Comparison of ENCODE assay signal across 17 cellular contexts in genomic region chr11:119228535-119229302, GRCh38. TPM values are rescaled to one million over a fixed set of nuclear protein-coding genes. Genes with fewer than 3 reads are reported as not detected.
A peak's percentile ranks its signal among the peaks of the same experiment; 100 is the strongest.
DNase-seq lines count a peak whose midpoint lies in the region; ATAC-seq and TF ChIP-seq lines count a peak whose summit lies in the region.
"Had no signal": no experiment of that assay in that cellular context is flagged by ENCODE, and none has a peak within 500 bp of the region (broad histone marks: within the 10 kb centered on the region; RNA-seq: fewer than 3 reads in every experiment).

No MANE protein-coding gene starts in this region.

- POLR2A ChIA-PET in activated CD4-positive, alpha-beta memory T cell treated with anti-CD3 and anti-CD28 coated beads, Interleukin-2, amount 10 ng/mL, durations not matched to agents 7 days and 5 days (lab: Charles Lee), result interaction anchor here (0.7 to 1.5 kb wide), 2 partner anchors 22 to 23 kb away, joined by 3 to 4 read pairs; partner anchors contain the start of gene CBL
- POLR2A ChIA-PET in activated CD4-positive, alpha-beta memory T cell treated with anti-CD3 and anti-CD28 coated beads for 36 hours (lab: Charles Lee), result interaction anchor here (0.6 kb wide), 1 partner anchor 20 kb away, joined by 3 read pairs; no protein-coding TSS in a partner anchor

- peaks cover 39% of the 10 kb centered on the region for H3K36me3 Mint-ChIP-seq in activated CD4-positive, alpha-beta memory T cell treated with anti-CD3 and anti-CD28 coated beads, Interleukin-2, amount 10 ng/mL, durations not matched to agents 7 days and 5 days (ENCODE audit: low read depth)
- H3K36me3 Mint-ChIP-seq in activated CD4-positive, alpha-beta memory T cell treated with anti-CD3 and anti-CD28 coated beads for 36 hours, result peaks cover 10% of the 10 kb centered on the region
- H3K36me3 Mint-ChIP-seq in activated T-helper 2 cell treated with anti-CD3 and anti-CD28 coated beads, Interferon-gamma antibody, Interleukin-2, Interleukin-4, amounts not matched to agents 10 μg/mL and 5 μg/mL and 100 μg/mL, durations not matched to agents 14 hours and 24 hours and 36 hours (ENCODE audit: low read depth), result peaks cover 37% of the 10 kb centered on the region
- peaks cover 0 to 11% of the 10 kb centered on the region in 2 donors for H3K36me3 Mint-ChIP-seq in naive B cell

- TF ChIP-seq CTCF in dorsolateral prefrontal cortex (IDR thresholded peaks at IDR 0.05 in 54 of 56, conservative IDR thresholded peaks at IDR 0.05 in 2 of 56; ENCODE audit: low read depth in 1 of 56, partially characterized antibody in 56 of 56), result no peak

- CTCF ChIA-PET in activated CD4-positive, alpha-beta memory T cell treated with anti-CD3 and anti-CD28 coated beads, Interleukin-2, amount 10 ng/mL, durations not matched to agents 7 days and 5 days (lab: Charles Lee), result interaction anchor here (1.5 kb wide), 1 partner anchor 23 kb away, joined by 6 read pairs; the partner anchor contains the start of gene CBL
- CTCF ChIA-PET in activated CD4-positive, alpha-beta memory T cell treated with anti-CD3 and anti-CD28 coated beads for 36 hours (lab: Charles Lee), result no interaction called here

- H3K4me3 ChIP-seq in Jurkat, Clone E6-1 (ENCODE audit: low read length), result peak overlapping the region; percentile 2; the same call in 1 of the 2 replicates
- H3K4me3 ChIP-seq in dorsolateral prefrontal cortex, result no peak overlapping the region
- H3K4me3 ChIP-seq: GM12878, HAP-1, hepatocyte, vagina had no signal

- no peak overlapping the region for H3K27ac ChIP-seq in dorsolateral prefrontal cortex
- H3K27ac ChIP-seq: brain microvascular endothelial cell, hepatocyte, vagina had no signal

- H3K27me3 ChIP-seq in dorsolateral prefrontal cortex, result no peaks in the 10 kb centered on the region
- H3K27me3 ChIP-seq: brain microvascular endothelial cell, hepatocyte, vagina had no signal

- H3K4me3 Mint-ChIP-seq in activated CD4-positive, alpha-beta memory T cell treated with anti-CD3 and anti-CD28 coated beads, Interleukin-2, amount 10 ng/mL, durations not matched to agents 7 days and 5 days, result peak overlapping the region; percentile 25
- H3K4me3 Mint-ChIP-seq in activated CD4-positive, alpha-beta memory T cell treated with anti-CD3 and anti-CD28 coated beads for 36 hours, result no peak overlapping the region
- peak overlapping the region; percentile 50 for H3K4me3 Mint-ChIP-seq in activated T-helper 2 cell treated with anti-CD3 and anti-CD28 coated beads, Interferon-gamma antibody, Interleukin-2, Interleukin-4, amounts not matched to agents 10 μg/mL and 5 μg/mL and 100 μg/mL, durations not matched to agents 14 hours and 24 hours and 36 hours (ENCODE audit: low read depth)
- H3K4me3 Mint-ChIP-seq in naive B cell, result no peak overlapping the region

- no peak for ATAC-seq in naive B cell (ENCODE audit: low read depth in 2 of 2)
- no peak for ATAC-seq in GM19397 (IDR thresholded peaks at IDR 0.05; ENCODE audit: unreplicated experiment)
- ATAC-seq in GM18867 (IDR thresholded peaks at IDR 0.05; ENCODE audit: unreplicated experiment), result no peak
- ATAC-seq: GM12878 had no signal

- peak overlapping the region; percentile 37 for H3K27ac Mint-ChIP-seq in activated CD4-positive, alpha-beta memory T cell treated with anti-CD3 and anti-CD28 coated beads, Interleukin-2, amount 10 ng/mL, durations not matched to agents 7 days and 5 days
- no peak overlapping the region for H3K27ac Mint-ChIP-seq in activated CD4-positive, alpha-beta memory T cell treated with anti-CD3 and anti-CD28 coated beads for 36 hours
- H3K27ac Mint-ChIP-seq in activated T-helper 2 cell treated with anti-CD3 and anti-CD28 coated beads, Interferon-gamma antibody, Interleukin-2, Interleukin-4, amounts not matched to agents 10 μg/mL and 5 μg/mL and 100 μg/mL, durations not matched to agents 14 hours and 24 hours and 36 hours, result peak overlapping the region; percentile 65
- H3K27ac Mint-ChIP-seq in naive B cell, result peak overlapping the region in 4 of 6 donors; percentile 9 to 86 (median 52)

- intact Hi-C loops in activated CD4-positive, alpha-beta memory T cell treated with anti-CD3 and anti-CD28 coated beads for 36 hours (cut with micrococcal nuclease), result no loop called here
- intact Hi-C loops in activated T-helper 2 cell treated with anti-CD3 and anti-CD28 coated beads, Interferon-gamma antibody, Interleukin-2, Interleukin-4, amounts not matched to agents 10 μg/mL and 5 μg/mL and 100 μg/mL, durations not matched to agents 14 hours and 24 hours and 36 hours (cut with micrococcal nuclease), result no loop called here
- intact Hi-C loops in dorsolateral prefrontal cortex (cut with DNase I), result no loop called here

- H3K9me3 Mint-ChIP-seq in activated CD4-positive, alpha-beta memory T cell treated with anti-CD3 and anti-CD28 coated beads, Interleukin-2, amount 10 ng/mL, durations not matched to agents 7 days and 5 days, result no peaks in the 10 kb centered on the region
- H3K9me3 Mint-ChIP-seq in activated CD4-positive, alpha-beta memory T cell treated with anti-CD3 and anti-CD28 coated beads for 36 hours, result no peaks in the 10 kb centered on the region
- no peaks in the 10 kb centered on the region for H3K9me3 Mint-ChIP-seq in activated T-helper 2 cell treated with anti-CD3 and anti-CD28 coated beads, Interferon-gamma antibody, Interleukin-2, Interleukin-4, amounts not matched to agents 10 μg/mL and 5 μg/mL and 100 μg/mL, durations not matched to agents 14 hours and 24 hours and 36 hours
- no peaks in the 10 kb centered on the region for H3K9me3 Mint-ChIP-seq in naive B cell

- H3K4me1 Mint-ChIP-seq in activated CD4-positive, alpha-beta memory T cell treated with anti-CD3 and anti-CD28 coated beads, Interleukin-2, amount 10 ng/mL, durations not matched to agents 7 days and 5 days, result peaks cover 41% of the 10 kb centered on the region
- peaks cover 38% of the 10 kb centered on the region for H3K4me1 Mint-ChIP-seq in activated CD4-positive, alpha-beta memory T cell treated with anti-CD3 and anti-CD28 coated beads for 36 hours (ENCODE audit: low read depth)
- peaks cover 41% of the 10 kb centered on the region for H3K4me1 Mint-ChIP-seq in activated T-helper 2 cell treated with anti-CD3 and anti-CD28 coated beads, Interferon-gamma antibody, Interleukin-2, Interleukin-4, amounts not matched to agents 10 μg/mL and 5 μg/mL and 100 μg/mL, durations not matched to agents 14 hours and 24 hours and 36 hours (ENCODE audit: low read depth)
- H3K4me1 Mint-ChIP-seq in naive B cell, result peaks cover 25 to 47% (median 30%) of the 10 kb centered on the region in 3 donors

- DNase-seq in activated CD4-positive, alpha-beta memory T cell treated with anti-CD3 and anti-CD28 coated beads, Interleukin-2, amount 10 ng/mL, durations not matched to agents 7 days and 5 days, result no peak
- DNase-seq in activated CD4-positive, alpha-beta memory T cell treated with anti-CD3 and anti-CD28 coated beads for 36 hours, result no peak
- DNase-seq in Jurkat, Clone E6-1 (ENCODE audit: low read depth, low spot score), result no peak
- no peak for DNase-seq in activated T-helper 2 cell treated with anti-CD3 and anti-CD28 coated beads, Interferon-gamma antibody, Interleukin-2, Interleukin-4, amounts not matched to agents 10 μg/mL and 5 μg/mL and 100 μg/mL, durations not matched to agents 14 hours and 24 hours and 36 hours (ENCODE audit: low spot score)
- DNase-seq in naive B cell, result no peak
- no peak for DNase-seq in dorsolateral prefrontal cortex
- DNase-seq: activated CD4-positive, CD25-positive, alpha-beta regulatory T cell treated with anti-CD3 and anti-CD28 coated beads, Interleukin-2, amount 50 U/mL, for 72 hours; activated effector memory CD4-positive, alpha-beta T cell treated with Interleukin-2 at 50 U/mL for 16 hours; brain microvascular endothelial cell; COR-L47; NCI-H1105 treated with DMSO at 0.1 percent for 48 hours had no signal

- no peaks in the 10 kb centered on the region for H3K27me3 Mint-ChIP-seq in activated CD4-positive, alpha-beta memory T cell treated with anti-CD3 and anti-CD28 coated beads, Interleukin-2, amount 10 ng/mL, durations not matched to agents 7 days and 5 days
- no peaks in the 10 kb centered on the region for H3K27me3 Mint-ChIP-seq in activated CD4-positive, alpha-beta memory T cell treated with anti-CD3 and anti-CD28 coated beads for 36 hours
- H3K27me3 Mint-ChIP-seq in activated T-helper 2 cell treated with anti-CD3 and anti-CD28 coated beads, Interferon-gamma antibody, Interleukin-2, Interleukin-4, amounts not matched to agents 10 μg/mL and 5 μg/mL and 100 μg/mL, durations not matched to agents 14 hours and 24 hours and 36 hours (ENCODE audit: low read depth), result no peaks in the 10 kb centered on the region
- H3K27me3 Mint-ChIP-seq in naive B cell, result no peaks in the 10 kb centered on the region

RNA-seq across cellular contexts. Expression of gene CBL, which starts 22.6 kb away (rescaled TPM):
- total RNA-seq in activated CD4-positive, alpha-beta memory T cell treated with anti-CD3 and anti-CD28 coated beads, Interleukin-2, amount 10 ng/mL, durations not matched to agents 7 days and 5 days, result 10 to 100 TPM; 45.0 to 47.0 TPM
- total RNA-seq in activated CD4-positive, alpha-beta memory T cell treated with anti-CD3 and anti-CD28 coated beads for 36 hours, result 10 to 100 TPM; 30.8 to 31.2 TPM
- 7.4 TPM for polyA plus RNA-seq in Jurkat, Clone E6-1 (2012; ENCODE audit: insufficient read depth, insufficient read length)
- 38.6 and 39.6 TPM in 2 replicates for total RNA-seq in activated T-helper 2 cell treated with anti-CD3 and anti-CD28 coated beads, Interferon-gamma antibody, Interleukin-2, Interleukin-4, amounts not matched to agents 10 μg/mL and 5 μg/mL and 100 μg/mL, durations not matched to agents 14 hours and 24 hours and 36 hours
- 10 to 100 TPM in 5 of 6 donors, 1 to 10 TPM in 1; 8.3 to 22.0 (median 14.4) TPM for polyA plus RNA-seq in naive B cell (ENCODE audit: low read depth in 6 of 6)
- 10 to 100 TPM; 22.9 to 40.0 (median 30.5) TPM for total RNA-seq in dorsolateral prefrontal cortex

RNA-seq across cellular contexts. Expression of gene NHERF4, which starts 43.4 kb away (rescaled TPM):
- total RNA-seq in activated CD4-positive, alpha-beta memory T cell treated with anti-CD3 and anti-CD28 coated beads, Interleukin-2, amount 10 ng/mL, durations not matched to agents 7 days and 5 days, result under 1 TPM; 0.33 to 0.35 TPM
- under 1 TPM in 1 of 2 experiments, not detected in 1; 0.36 TPM for total RNA-seq in activated CD4-positive, alpha-beta memory T cell treated with anti-CD3 and anti-CD28 coated beads for 36 hours
- polyA plus RNA-seq in Jurkat, Clone E6-1 (2012; ENCODE audit: insufficient read depth, insufficient read length), result not detected
- 0.48 and 0.57 TPM in 2 replicates for total RNA-seq in activated T-helper 2 cell treated with anti-CD3 and anti-CD28 coated beads, Interferon-gamma antibody, Interleukin-2, Interleukin-4, amounts not matched to agents 10 μg/mL and 5 μg/mL and 100 μg/mL, durations not matched to agents 14 hours and 24 hours and 36 hours
- not detected for polyA plus RNA-seq in naive B cell (ENCODE audit: low read depth in 6 of 6)
- total RNA-seq in dorsolateral prefrontal cortex, result 1 to 10 TPM in 3 of 120 experiments, under 1 TPM in 11, not detected in 106; 0.13 to 1.2 (median 0.40) TPM
- polyA plus RNA-seq: GM12878 had no signal

Comparison
In these comparisons a context has a peak if more than half of its experiments do, and no peak if none do; other contexts are left out.
1. H3K4me3 Mint-ChIP-seq: peak in activated CD4-positive, alpha-beta memory T cell treated with anti-CD3 and anti-CD28 coated beads, Interleukin-2, amount 10 ng/mL, durations not matched to agents 7 days and 5 days (single experiment) and activated T-helper 2 cell treated with anti-CD3 and anti-CD28 coated beads, Interferon-gamma antibody, Interleukin-2, Interleukin-4, amounts not matched to agents 10 μg/mL and 5 μg/mL and 100 μg/mL, durations not matched to agents 14 hours and 24 hours and 36 hours (single experiment); none in activated CD4-positive, alpha-beta memory T cell treated with anti-CD3 and anti-CD28 coated beads for 36 hours (single experiment) and naive B cell (0 of 8).